Comparison of ENCODE assay signal across 30 cellular contexts in the genomic region with DNA sequence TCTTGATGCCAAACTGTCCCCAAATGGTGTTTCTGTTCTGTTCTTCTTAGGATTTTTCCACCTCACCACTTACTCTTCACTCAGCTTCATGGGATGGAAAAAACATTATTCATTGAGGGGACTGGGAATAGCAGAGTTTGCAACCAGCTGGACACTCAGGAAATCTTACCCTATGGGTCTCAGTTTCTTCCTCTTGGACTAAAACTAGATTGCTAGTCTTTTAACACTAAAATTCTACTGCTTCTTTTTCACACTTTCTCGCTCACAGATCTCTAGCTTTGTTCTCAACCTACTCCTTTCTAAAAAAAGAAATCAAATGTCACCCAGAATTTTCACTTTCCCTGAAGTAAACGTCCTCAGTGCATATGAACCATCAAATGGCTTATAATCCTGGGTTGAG. TPM values are rescaled to one million over a fixed set of nuclear protein-coding genes. Genes with fewer than 3 reads are reported as not detected.
"Had no signal": no experiment of that assay in that cellular context is flagged by ENCODE, and none has a peak within 500 bp of the region (broad histone marks: within the 10 kb centered on the region; RNA-seq: fewer than 3 reads in every experiment).

No MANE protein-coding gene starts in this region.

- H3K9me3 Mint-ChIP-seq: naive thymus-derived CD8-positive, alpha-beta T cell; nephron progenitor cell; stimulated activated effector memory CD8-positive, alpha-beta T cell treated with anti-CD3 and anti-CD28 coated beads, Interleukin-12 subunit alpha, Interleukin-12 subunit beta, amount 100 ng/mL, for 72 hours; stimulated activated naive CD8-positive, alpha-beta T cell treated with anti-CD3 and anti-CD28 coated beads, Interleukin-15, Interleukin-2, amounts not matched to agents 100 ng/mL and 50 ng/mL, for 24 hours had no signal

- H3K27ac Mint-ChIP-seq: dendritic cell treated with granulocyte-macrophage colony-stimulating factor and Interleukin-4, amounts not matched to agents 40 ng/mL and 50 ng/mL, for 4 days; nephron progenitor cell; stimulated activated effector memory CD8-positive, alpha-beta T cell treated with anti-CD3 and anti-CD28 coated beads, Interleukin-12 subunit alpha, Interleukin-12 subunit beta, amount 100 ng/mL, for 72 hours; stimulated activated naive CD8-positive, alpha-beta T cell treated with anti-CD3 and anti-CD28 coated beads, Interleukin-15, Interleukin-2, amounts not matched to agents 100 ng/mL and 50 ng/mL, for 24 hours had no signal

- H3K27me3 ChIP-seq: colonic mucosa, left lung, sigmoid colon, suprapubic skin, transverse colon, upper lobe of right lung, uterus had no signal

- H3K4me1 Mint-ChIP-seq: stimulated activated effector memory CD8-positive, alpha-beta T cell treated with anti-CD3 and anti-CD28 coated beads, Interleukin-12 subunit alpha, Interleukin-12 subunit beta, amount 100 ng/mL, for 72 hours had no signal

- H3K4me3 ChIP-seq: colonic mucosa, esophagus squamous epithelium, left lung, prostate gland, sigmoid colon, suprapubic skin, transverse colon, upper lobe of right lung, uterus had no signal

- H3K27ac ChIP-seq: colonic mucosa, esophagus squamous epithelium, left lung, prostate gland, sigmoid colon, suprapubic skin, transverse colon, upper lobe of right lung, uterus had no signal

- H3K36me3 Mint-ChIP-seq: naive thymus-derived CD8-positive, alpha-beta T cell; stimulated activated effector memory CD8-positive, alpha-beta T cell treated with anti-CD3 and anti-CD28 coated beads, Interleukin-12 subunit alpha, Interleukin-12 subunit beta, amount 100 ng/mL, for 72 hours had no signal

- ATAC-seq: naive thymus-derived CD8-positive, alpha-beta T cell; right cardiac atrium; stimulated activated effector memory CD8-positive, alpha-beta T cell treated with anti-CD3 and anti-CD28 coated beads, Interleukin-12 subunit alpha, Interleukin-12 subunit beta, amount 100 ng/mL, for 72 hours had no signal

- H3K4me3 Mint-ChIP-seq: dendritic cell treated with granulocyte-macrophage colony-stimulating factor and Interleukin-4, amounts not matched to agents 40 ng/mL and 50 ng/mL, for 4 days; naive thymus-derived CD8-positive, alpha-beta T cell; nephron progenitor cell; stimulated activated effector memory CD8-positive, alpha-beta T cell treated with anti-CD3 and anti-CD28 coated beads, Interleukin-12 subunit alpha, Interleukin-12 subunit beta, amount 100 ng/mL, for 72 hours; stimulated activated naive CD8-positive, alpha-beta T cell treated with anti-CD3 and anti-CD28 coated beads, Interleukin-15, Interleukin-2, amounts not matched to agents 100 ng/mL and 50 ng/mL, for 24 hours had no signal

- H3K27me3 Mint-ChIP-seq: dendritic cell treated with granulocyte-macrophage colony-stimulating factor and Interleukin-4, amounts not matched to agents 40 ng/mL and 50 ng/mL, for 4 days had no signal

- H3K4me1 ChIP-seq: colonic mucosa, prostate gland, sigmoid colon, uterus had no signal

- DNase-seq: colonic mucosa; effector memory CD4-positive, alpha-beta T cell; esophagus squamous epithelium; foreskin melanocyte; head of caudate nucleus; kidney; left lung; mesendoderm; midbrain; naive thymus-derived CD8-positive, alpha-beta T cell; nephron progenitor cell; nucleus accumbens; right cardiac atrium; sigmoid colon; stimulated activated CD4-positive, alpha-beta T cell treated with anti-CD3 and anti-CD28 coated beads, Interleukin-2, amount 100 ng/mL, for 24 hours; stimulated activated CD4-positive, alpha-beta T cell treated with anti-CD3 and anti-CD28 coated beads, Interleukin-4, amount 100 ng/mL, for 24 hours; transverse colon; upper lobe of right lung; uterus had no signal

RNA-seq across cellular contexts. Expression of a gene that starts 4.8 kb away (rescaled TPM):
- total RNA-seq: chondrocyte, endothelial cell of umbilical vein, epithelial cell of proximal tubule, glomerular endothelial cell, lung microvascular endothelial cell, osteocyte had no signal
- polyA plus RNA-seq: endothelial cell of umbilical vein; naive thymus-derived CD8-positive, alpha-beta T cell had no signal
